Comparison of ENCODE assay signal across 24 cellular contexts in genomic region chr14:22384167-22384549, GRCh38.
DNase-seq lines count a peak whose midpoint lies in the region; ATAC-seq, FAIRE-seq and TF ChIP-seq lines count a peak whose summit lies in the region.
"Had no signal": no experiment of that assay in that cellular context is flagged by ENCODE, and none has a peak within 500 bp of the region (broad histone marks: within the 10 kb centered on the region; RNA-seq: fewer than 3 reads in every experiment).

No MANE protein-coding gene starts in this region.

- intact Hi-C loops in Caco-2 (cut with micrococcal nuclease; ENCODE audit: unreplicated experiment) (loop anchor here (2.0 kb wide), 1 partner anchor 119 kb away; no protein-coding TSS in a partner anchor), GM12878 (cut with micrococcal nuclease; ENCODE audit: unreplicated experiment) (loop anchor here (10.0 kb wide), 1 partner anchor 601 kb away; the partner anchor contains the start of gene AJUBA)

- no peaks in the 10 kb centered on the region for H3K9me3 ChIP-seq in Caco-2
- H3K9me3 ChIP-seq in GM12878 (replicated peaks; ENCODE audit: control insufficient read depth, insufficient read depth, low read length), result no peaks in the 10 kb centered on the region
- H3K9me3 ChIP-seq: esophagus squamous epithelium, uterus had no signal

- ATAC-seq in GM21619 (IDR thresholded peaks at IDR 0.05; ENCODE audit: unreplicated experiment) (peak; percentile 13), HG03095 (IDR thresholded peaks at IDR 0.05; ENCODE audit: unreplicated experiment) (peak; percentile 18), GM12878 (peak; percentile 20), HG03039 (IDR thresholded peaks at IDR 0.05; ENCODE audit: unreplicated experiment) (no peak), HG02852 (IDR thresholded peaks at IDR 0.05; ENCODE audit: unreplicated experiment) (no peak)

- no peaks in the 10 kb centered on the region for H3K27me3 Mint-ChIP-seq in Caco-2 (ENCODE audit: insufficient read depth, unreplicated experiment)
- H3K27me3 Mint-ChIP-seq: activated naive CD4-positive, alpha-beta T cell treated with anti-CD3 and anti-CD28 coated beads, Interleukin-2, amount 50 U/mL, for 24 hours; activated T-cell treated with anti-CD3 and anti-CD28 coated beads, Interleukin-2, amount 50 U/mL, for 24 hours; dendritic cell treated with granulocyte-macrophage colony-stimulating factor and Interleukin-4, amounts not matched to agents 40 ng/mL and 50 ng/mL, for 4 days had no signal

- peak overlapping the region; percentile 21 for H3K9ac ChIP-seq in GM12878 (ENCODE audit: control insufficient read depth, insufficient read depth, low read length)

- no peak for TF ChIP-seq RAD21 in GM12878 (IDR thresholded peaks at IDR 0.05; ENCODE audit: insufficient read depth, low read depth, low read length)

- DNase-seq in Caco-2 (no peak), GM12878 (ENCODE audit: low read depth, low spot score) (no peak), hippocampal formation (lab: John Stamatoyannopoulos, UW) (no peak), ecto neural progenitor cell (ENCODE audit: low spot score) (no peak)
- DNase-seq: activated CD4-positive, alpha-beta T cell treated with anti-CD3 and anti-CD28 coated beads, Interleukin-2, amount 50 U/mL, for 48 hours; activated T-cell treated with anti-CD3 and anti-CD28 coated beads, Interleukin-2, amount 50 U/mL, for 24 hours; CD8-positive, alpha-beta T cell; esophagus squamous epithelium; glutamatergic neuron; IMR-90; mammary epithelial cell; MV-4-11; NCI-H2029 treated with DMSO at 0.1 percent for 48 hours; NCI-H524 treated with DMSO at 0.1 percent for 48 hours; uterus had no signal

- H3K9me3 Mint-ChIP-seq in Caco-2 (ENCODE audit: unreplicated experiment), result no peaks in the 10 kb centered on the region
- H3K9me3 Mint-ChIP-seq: activated naive CD4-positive, alpha-beta T cell treated with anti-CD3 and anti-CD28 coated beads, Interleukin-2, amount 50 U/mL, for 24 hours; activated T-cell treated with anti-CD3 and anti-CD28 coated beads, Interleukin-2, amount 50 U/mL, for 24 hours; brain; CD8-positive, alpha-beta T cell; dendritic cell treated with granulocyte-macrophage colony-stimulating factor and Interleukin-4, amounts not matched to agents 40 ng/mL and 50 ng/mL, for 4 days; immature natural killer cell; neural crest cell had no signal

- no peaks in the 10 kb centered on the region for H4K20me1 ChIP-seq in GM12878 (ENCODE audit: control insufficient read depth, insufficient read depth)

- peak overlapping the region; percentile 49 for H2AFZ ChIP-seq in GM12878 (ENCODE audit: control insufficient read depth, low read depth, low read length)

- peak overlapping the region; percentile 63 for H3K27ac Mint-ChIP-seq in Caco-2 (ENCODE audit: unreplicated experiment)
- H3K27ac Mint-ChIP-seq: brain; dendritic cell treated with granulocyte-macrophage colony-stimulating factor and Interleukin-4, amounts not matched to agents 40 ng/mL and 50 ng/mL, for 4 days had no signal

- WGBS in GM12878 (ENCODE audit: insufficient coverage, insufficient replicate concordance, low lambda C conversion rate, missing lambda C conversion rate), result 51% methylated on average over 2 of the region's 2 CpGs

- TF ChIP-seq EP300 in GM12878 (IDR thresholded peaks at IDR 0.05; ENCODE audit: borderline replicate concordance in 1 of 2, control insufficient read depth in 1 of 2, low read depth in 2 of 2, low read length in 2 of 2), result no peak; a peak in 1 of 4 replicates

- BruUV-seq in Caco-2 (replicated peaks; lab: Mats Ljungman, UMichigan) (no TSS peak), GM12878 (replicated peaks; lab: Mats Ljungman, UMichigan) (TSS peak; percentile 88)

- H3K4me3 ChIP-seq in Caco-2 (ENCODE audit: low read depth, low read length), result no peak overlapping the region
- H3K4me3 ChIP-seq in GM12878, result no peak overlapping the region
- H3K4me3 ChIP-seq: esophagus squamous epithelium, uterus had no signal

- H3K27me3 ChIP-seq in Caco-2 (replicated peaks; ENCODE audit: control insufficient read depth, insufficient read depth, low read length) (no peaks in the 10 kb centered on the region), GM12878 (replicated peaks in 1 of 2; ENCODE audit: control insufficient read depth in 2 of 2, insufficient read depth in 2 of 2, low read length in 1 of 2) (no peaks in the 10 kb centered on the region)
- H3K27me3 ChIP-seq: uterus had no signal

- no peak for TF ChIP-seq CTCF in Caco-2 (IDR thresholded peaks at IDR 0.05; ENCODE audit: insufficient read depth in 1 of 2, low read depth in 1 of 2, low read length in 1 of 2, severe bottlenecking in 1 of 2, unreplicated experiment in 1 of 2)
- no peak for TF ChIP-seq CTCF in GM12878 (IDR thresholded peaks at IDR 0.05 in 2 of 3, conservative IDR thresholded peaks at IDR 0.05 in 1 of 3; ENCODE audit: control insufficient read depth in 2 of 3, extremely low read depth in 1 of 3, insufficient read depth in 1 of 3, low read depth in 3 of 3, low read length in 3 of 3)

- H3K79me2 ChIP-seq in GM12878 (ENCODE audit: control insufficient read depth, insufficient read depth, low read length), result no peaks in the 10 kb centered on the region

- no peak for FAIRE-seq in GM12878 (lab: Jason Lieb, UNC)

- POLR2A ChIA-PET in Caco-2 (lab: Charles Lee), result no interaction called here
- POLR2A ChIA-PET in GM12878 (lab: Charles Lee), result interaction anchor here (0.8 to 6.0 kb wide), 20 partner anchors 52 to 201 kb away, joined by 3 to 73 read pairs (median 6); no protein-coding TSS in a partner anchor

- no peaks in the 10 kb centered on the region; the same call in 1 of the 2 replicates for H3K36me3 ChIP-seq in Caco-2 (ENCODE audit: control insufficient read depth, insufficient read depth, low read length)
- no peaks in the 10 kb centered on the region for H3K36me3 ChIP-seq in GM12878 (ENCODE audit: control insufficient read depth in 2 of 2, insufficient read depth in 2 of 2, low read length in 1 of 2)
- H3K36me3 ChIP-seq: esophagus squamous epithelium, uterus had no signal

- peak overlapping the region; percentile 70 for H3K27ac ChIP-seq in GM12878 (ENCODE audit: control insufficient read depth, insufficient read depth)
- H3K27ac ChIP-seq: esophagus squamous epithelium, uterus had no signal

- no peak overlapping the region for H3K4me3 Mint-ChIP-seq in Caco-2 (ENCODE audit: unreplicated experiment)
- H3K4me3 Mint-ChIP-seq: activated naive CD4-positive, alpha-beta T cell treated with anti-CD3 and anti-CD28 coated beads, Interleukin-2, amount 50 U/mL, for 24 hours; activated T-cell treated with anti-CD3 and anti-CD28 coated beads, Interleukin-2, amount 50 U/mL, for 24 hours; brain; CD8-positive, alpha-beta T cell; dendritic cell treated with granulocyte-macrophage colony-stimulating factor and Interleukin-4, amounts not matched to agents 40 ng/mL and 50 ng/mL, for 4 days; immature natural killer cell; neural crest cell had no signal

- H3K4me1 ChIP-seq in Caco-2 (peaks cover 79% of the 10 kb centered on the region), GM12878 (ENCODE audit: control insufficient read depth, insufficient read depth, low read length) (peaks cover 53% of the 10 kb centered on the region)
- H3K4me1 ChIP-seq: uterus had no signal

- CTCF ChIA-PET in Caco-2 (lab: Charles Lee), result interaction anchor here (1.2 to 2.4 kb wide), 4 partner anchors 9 to 186 kb away, joined by 4 to 13 read pairs (median 5); no protein-coding TSS in a partner anchor
- CTCF ChIA-PET in GM12878 (lab: Yijun Ruan, JAX), result interaction anchor here (0.5 to 7.8 kb wide), 32 partner anchors 10 to 708 kb away, joined by 3 to 142 read pairs (median 5); no protein-coding TSS in a partner anchor

- RAD21 ChIA-PET in GM12878 (lab: Charles Lee; ENCODE audit: unreplicated experiment), result interaction anchor here (0.5 to 7.8 kb wide), 32 partner anchors 9 to 441 kb away, joined by 3 to 272 read pairs (median 6); partner anchors contain the start of gene ABHD4

- no peaks in the 10 kb centered on the region for H3K36me3 Mint-ChIP-seq in Caco-2 (ENCODE audit: insufficient read depth, unreplicated experiment)
- H3K36me3 Mint-ChIP-seq: activated naive CD4-positive, alpha-beta T cell treated with anti-CD3 and anti-CD28 coated beads, Interleukin-2, amount 50 U/mL, for 24 hours; brain; CD8-positive, alpha-beta T cell; immature natural killer cell had no signal

- SMC1A ChIA-PET in GM12878 (lab: Charles Lee; ENCODE audit: uncharacterized antibody, unreplicated experiment), result interaction anchor here (0.8 to 22.6 kb wide), 28 partner anchors 9 to 382 kb away, joined by 3 to 912 read pairs (median 8); partner anchors contain the start of genes DAD1 and OXA1L

- in situ Hi-C loops in GM12878 (cut with MboI), result loop anchor here (5.0 to 10.0 kb wide), 3 partner anchors 67 to 471 kb away; no protein-coding TSS in a partner anchor

- peaks cover 55% of the 10 kb centered on the region for H3K4me1 Mint-ChIP-seq in Caco-2 (ENCODE audit: low read depth, unreplicated experiment)
- H3K4me1 Mint-ChIP-seq: activated naive CD4-positive, alpha-beta T cell treated with anti-CD3 and anti-CD28 coated beads, Interleukin-2, amount 50 U/mL, for 24 hours had no signal

- peak overlapping the region; percentile 39; the same call in 1 of the 2 replicates for H3K4me2 ChIP-seq in GM12878 (ENCODE audit: control insufficient read depth, insufficient read depth)

- TF ChIP-seq POLR2A in GM12878 (IDR thresholded peaks at IDR 0.05; ENCODE audit: low read depth, low read length), result no peak

TF ChIP-seq in GM12878, 131 proteins besides CTCF, POLR2A, EP300 and RAD21 (continues in another document):
- TF ChIP-seq KAT2A (conservative IDR thresholded peaks at IDR 0.05; ENCODE audit: control insufficient read depth, low read depth, low read length) (no peak), ZNF217 (IDR thresholded peaks at IDR 0.05) (no peak), MEF2B (IDR thresholded peaks at IDR 0.05; ENCODE audit: partially characterized antibody, poor library complexity, severe bottlenecking) (no peak), POU2F2 (IDR thresholded peaks at IDR 0.05; ENCODE audit: borderline replicate concordance, low read depth, low read length) (no peak), SMARCA5 (IDR thresholded peaks at IDR 0.05) (peak; percentile 42; the same call in 1 of the 2 replicates), USF2 (IDR thresholded peaks at IDR 0.05; ENCODE audit: borderline replicate concordance, low read depth, low read length) (no peak), ZNF207 (IDR thresholded peaks at IDR 0.05; ENCODE audit: borderline replicate concordance) (no peak), ASH2L (IDR thresholded peaks at IDR 0.05; ENCODE audit: borderline replicate concordance, low read depth) (no peak), SIX5 (IDR thresholded peaks at IDR 0.05; ENCODE audit: low read depth, low read length, severe bottlenecking) (no peak), HDGF (IDR thresholded peaks at IDR 0.05) (no peak), SMC3 (IDR thresholded peaks at IDR 0.05; ENCODE audit: borderline replicate concordance, low read length) (no peak)

Comparison
In these comparisons a context has a peak if more than half of its experiments do, and no peak if none do; other contexts are left out.
1. ATAC-seq: peak in GM21619 (single experiment), HG03095 (single experiment) and GM12878 (single experiment); none in HG03039 (single experiment) and HG02852 (single experiment).